In the genomic region with DNA sequence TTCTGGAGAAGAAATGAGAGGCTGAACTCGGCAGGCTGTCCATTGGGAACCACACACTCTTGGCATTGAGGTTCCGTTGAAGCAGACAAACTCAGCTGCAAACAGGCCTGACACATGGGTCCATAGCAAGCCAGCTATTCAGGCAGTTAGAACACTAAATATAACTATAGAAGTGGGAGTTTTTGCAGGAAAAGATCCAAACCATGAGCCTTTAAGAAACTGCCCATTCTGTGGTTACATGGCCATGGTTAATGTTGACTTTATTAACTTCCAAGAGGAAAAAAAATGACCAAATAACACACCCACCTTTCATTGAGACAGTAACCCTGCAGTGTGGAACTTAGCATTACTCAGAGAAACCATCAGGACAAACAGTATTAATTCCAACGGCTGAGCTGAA, we compare ENCODE assay signal across 1 cellular context.
TF ChIP-seq lines count a peak whose summit lies in the region.

No MANE protein-coding gene starts in this region.

TF ChIP-seq in IMR-90, 13 proteins besides CTCF, POLR2A, EP300 and RAD21 (continued from another document):
- TF ChIP-seq, protein P1, sequence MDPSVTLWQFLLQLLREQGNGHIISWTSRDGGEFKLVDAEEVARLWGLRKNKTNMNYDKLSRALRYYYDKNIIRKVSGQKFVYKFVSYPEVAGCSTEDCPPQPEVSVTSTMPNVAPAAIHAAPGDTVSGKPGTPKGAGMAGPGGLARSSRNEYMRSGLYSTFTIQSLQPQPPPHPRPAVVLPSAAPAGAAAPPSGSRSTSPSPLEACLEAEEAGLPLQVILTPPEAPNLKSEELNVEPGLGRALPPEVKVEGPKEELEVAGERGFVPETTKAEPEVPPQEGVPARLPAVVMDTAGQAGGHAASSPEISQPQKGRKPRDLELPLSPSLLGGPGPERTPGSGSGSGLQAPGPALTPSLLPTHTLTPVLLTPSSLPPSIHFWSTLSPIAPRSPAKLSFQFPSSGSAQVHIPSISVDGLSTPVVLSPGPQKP (IDR thresholded peaks at IDR 0.05; ENCODE audit: borderline replicate concordance, low read depth, low read length) = no peak
